In genomic region chr13:88483202-88483601, GRCh38 we compare ENCODE assay signal across 34 cellular contexts.
"Had no signal": no experiment of that assay in that cellular context is flagged by ENCODE, and none has a peak within 500 bp of the region (broad histone marks: within the 10 kb centered on the region; RNA-seq: fewer than 3 reads in every experiment).

No MANE protein-coding gene starts in this region.

- H3K4me2 ChIP-seq: KMS-11 had no signal

- H3K36me3 ChIP-seq: MG63 had no signal

- H3K27me3 ChIP-seq: MG63 had no signal

- DNase-seq: Kasumi-1, KG1, MG63, MM.1S, MV-4-11, NCI-H1048, NCI-H1092, NCI-H1092 treated with DMSO at 0.1 percent for 48 hours, NCI-H1105, NCI-H1105 treated with DMSO at 0.1 percent for 48 hours, NCI-H1417, NCI-H1417 treated with DMSO at 0.1 percent for 48 hours, NCI-H1436, NCI-H1436 treated with DMSO at 0.1 percent for 48 hours, NCI-H146, NCI-H1694, NCI-H1694 treated with DMSO at 0.1 percent for 48 hours, NCI-H187, NCI-H187 treated with DMSO at 0.1 percent for 48 hours, NCI-H1930, NCI-H2029, NCI-H2029 treated with DMSO at 0.1 percent for 48 hours, NCI-H2081, NCI-H2081 treated with DMSO at 0.1 percent for 48 hours, NCI-H2107, NCI-H2171, NCI-H2171 treated with DMSO at 0.1 percent for 48 hours, NCI-H2227 treated with DMSO at 0.1 percent for 48 hours, NCI-H226, NCI-H345, NCI-H446, NCI-H446 treated with DMSO at 0.1 percent for 48 hours, NCI-H510A had no signal

- H3K27ac ChIP-seq: KMS-11 had no signal

- H3K4me3 ChIP-seq: MG63 had no signal

- H3K9ac ChIP-seq: KMS-11 had no signal
